In genomic region chr5:115932991-115933390, GRCh38 we compare ENCODE assay signal across 26 cellular contexts. TPM values are rescaled to one million over a fixed set of nuclear protein-coding genes. Genes with fewer than 3 reads are reported as not detected.
"Had no signal": no experiment of that assay in that cellular context is flagged by ENCODE, and none has a peak within 500 bp of the region (broad histone marks: within the 10 kb centered on the region; RNA-seq: fewer than 3 reads in every experiment).

No MANE protein-coding gene starts in this region.

- ATAC-seq: activated CD4-positive, alpha-beta T cell treated with anti-CD3 and anti-CD28 coated beads for 36 hours; activated T-cell treated with anti-CD3 and anti-CD28 coated beads, Interleukin-2, amount 50 U/mL, for 72 hours; heart left ventricle; left lung; lower lobe of right lung; natural killer cell; stimulated activated memory B cell treated with anti-CD40 and anti-IgM and Interleukin-4, amounts not matched to agents 10 μg/mL and 1 μg/mL and 100 μg/mL, for 72 hours; stimulated activated naive CD8-positive, alpha-beta T cell treated with anti-CD3 and anti-CD28 coated beads, Interleukin-15, amount 100 ng/mL, for 72 hours had no signal

- DNase-seq: activated CD4-positive, alpha-beta T cell treated with anti-CD3 and anti-CD28 coated beads for 36 hours; activated CD4-positive, alpha-beta T cell treated with anti-CD3 and anti-CD28 coated beads, Interleukin-2, amount 50 U/mL, for 4 hours; activated CD4-positive, CD25-positive, alpha-beta regulatory T cell; activated naive CD4-positive, alpha-beta T cell treated with Interleukin-2 at 50 U/mL for 16 hours; activated naive CD8-positive, alpha-beta T cell treated with anti-CD3 and anti-CD28 coated beads for 36 hours; activated T-cell treated with anti-CD3 and anti-CD28 coated beads for 4 hours; activated T-cell treated with anti-CD3 and anti-CD28 coated beads, Interleukin-2, amount 50 U/mL, for 72 hours; adrenal gland; caudate nucleus; heart left ventricle; left lung; lower lobe of right lung; mesendoderm; natural killer cell; stimulated activated CD4-positive, alpha-beta T cell treated with anti-CD3 and anti-CD28 coated beads, Interleukin-1b, Interleukin-23, amount 100 ng/mL, for 48 hours; stimulated activated CD4-positive, alpha-beta T cell treated with anti-CD3 and anti-CD28 coated beads, Interleukin-4, amount 100 ng/mL, for 4 hours; stimulated activated CD8-positive, alpha-beta memory T cell treated with anti-CD3 and anti-CD28 coated beads, Interleukin-4, amount 100 ng/mL, for 48 hours; stimulated activated naive CD8-positive, alpha-beta T cell treated with anti-CD3 and anti-CD28 coated beads, Interleukin-15, amount 100 ng/mL, for 72 hours; substantia nigra; T-helper 1 cell; upper lobe of left lung had no signal

- H3K4me3 ChIP-seq: adrenal gland, ascending aorta, heart left ventricle, left lung, lower lobe of right lung, right atrium auricular region, smooth muscle cell, upper lobe of left lung, vagina had no signal

RNA-seq across cellular contexts. Expression of gene LVRN, which starts 29.3 kb away (rescaled TPM):
- total RNA-seq: activated naive CD8-positive, alpha-beta T cell treated with anti-CD3 and anti-CD28 coated beads for 36 hours had no signal
